Comparison of ENCODE assay signal across 9 cellular contexts in the genomic region with DNA sequence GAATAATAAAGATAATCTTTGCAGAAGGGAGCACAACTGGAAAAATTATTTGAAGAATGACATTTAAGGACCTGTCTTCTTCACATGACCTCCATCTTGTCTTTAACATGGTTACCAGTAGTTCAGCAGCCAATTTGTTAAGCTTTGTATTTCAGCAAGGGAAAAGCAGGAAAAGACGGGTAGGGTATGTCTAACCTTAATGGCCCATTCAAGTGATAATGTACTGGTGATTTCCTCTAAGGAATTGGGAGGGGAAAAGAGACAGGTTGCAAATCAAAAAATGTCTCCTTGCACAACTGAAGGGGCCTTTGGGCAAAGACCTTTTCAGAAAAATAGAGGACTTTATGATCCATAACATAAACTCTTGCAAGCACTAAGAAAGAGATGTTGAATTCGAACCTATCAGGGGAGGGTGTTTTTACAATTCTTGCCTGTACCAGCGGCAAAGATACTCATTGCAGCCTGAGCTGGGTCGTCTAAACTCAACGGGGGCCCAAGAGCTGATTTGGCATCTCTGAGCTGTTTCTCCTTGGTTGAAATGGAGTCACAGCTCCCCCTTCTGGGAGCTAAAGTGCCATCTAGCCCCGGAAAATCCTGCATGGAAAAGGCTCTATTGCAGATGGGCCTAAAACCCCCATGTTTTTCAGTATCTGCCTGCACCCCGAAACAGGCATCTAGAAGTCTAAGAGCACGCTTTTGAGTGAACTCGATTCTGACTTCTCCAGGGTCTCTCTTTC. TPM values are rescaled to one million over a fixed set of nuclear protein-coding genes. Genes with fewer than 3 reads are reported as not detected.
DNase-seq lines count a peak whose midpoint lies in the region; ATAC-seq and TF ChIP-seq lines count a peak whose summit lies in the region.
"Had no signal": no experiment of that assay in that cellular context is flagged by ENCODE, and none has a peak within 500 bp of the region (broad histone marks: within the 10 kb centered on the region; RNA-seq: fewer than 3 reads in every experiment).

No MANE protein-coding gene starts in this region.

- H3K9me3 ChIP-seq in ascending aorta: no peaks in the 10 kb centered on the region

- no peak overlapping the region for H3K4me3 ChIP-seq in ascending aorta

- no peaks in the 10 kb centered on the region for H3K27me3 ChIP-seq in ascending aorta

- no peak for ATAC-seq in GM19452 (IDR thresholded peaks at IDR 0.05; ENCODE audit: unreplicated experiment)
- ATAC-seq in HG03520 (IDR thresholded peaks at IDR 0.05; ENCODE audit: unreplicated experiment): no peak

- TF ChIP-seq CTCF in ascending aorta (IDR thresholded peaks at IDR 0.05): peak; percentile 10 to 40 (median 17)

- no peaks in the 10 kb centered on the region for H3K36me3 ChIP-seq in ascending aorta

- H3K27ac ChIP-seq in ascending aorta: no peak overlapping the region

- DNase-seq in NCI-H82 (lab: John Stamatoyannopoulos, UW) (peak; percentile 80), NCI-H82 treated with DMSO at 0.1 percent for 48 hours (lab: John Stamatoyannopoulos, UW; ENCODE audit: unreplicated experiment) (no peak), NAMALWA (ENCODE audit: low spot score) (peak; percentile 46), ascending aorta (ENCODE audit: low spot score in 2 of 2) (no peak), left kidney (ENCODE audit: low read depth, low spot score) (peak; percentile 90)
- no peak for DNase-seq in stimulated activated naive CD4-positive, alpha-beta T cell treated with Interleukin-2 at 50 U/mL for 16 hours (lab: John Stamatoyannopoulos, UW)

- intact Hi-C loops in ascending aorta (cut with DNase I): no loop called here

- no peaks in the 10 kb centered on the region for H3K4me1 ChIP-seq in ascending aorta

RNA-seq across cellular contexts. Expression of a gene that starts 3.8 kb away (rescaled TPM):
- total RNA-seq in ascending aorta: not detected
- total RNA-seq: CD4-positive, CD25-positive, alpha-beta regulatory T cell had no signal

Comparison
In these comparisons a context has a peak if more than half of its experiments do, and no peak if none do; other contexts are left out.
1. DNase-seq: peak in NCI-H82 (single experiment), NAMALWA (single experiment) and left kidney (single experiment); none in NCI-H82 treated with DMSO at 0.1 percent for 48 hours (single experiment), ascending aorta (0 of 2) and stimulated activated naive CD4-positive, alpha-beta T cell treated with Interleukin-2 at 50 U/mL for 16 hours (single experiment).